ENCODE assay signal across 21 cellular contexts in the genomic region with DNA sequence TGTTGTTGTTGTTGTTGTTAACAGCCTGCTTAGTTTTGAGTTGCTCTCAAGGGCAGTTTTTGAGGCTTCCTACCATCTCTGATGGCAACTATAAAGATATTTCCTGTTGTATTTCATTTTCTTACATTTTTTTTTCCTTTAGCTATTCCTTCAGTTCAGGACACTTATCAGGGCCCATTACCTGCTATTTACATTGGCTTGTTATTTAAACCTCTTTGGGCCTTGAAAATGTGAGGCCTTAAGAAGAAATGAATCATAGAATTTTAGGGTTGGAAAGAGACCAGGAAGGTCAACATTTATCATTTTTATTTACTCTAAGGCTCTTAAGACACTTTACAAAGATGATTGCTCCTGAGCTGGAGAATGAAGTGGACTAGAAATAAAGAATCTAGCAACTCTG.
DNase-seq lines count a peak whose midpoint lies in the region; ATAC-seq and TF ChIP-seq lines count a peak whose summit lies in the region.
"Had no signal": no experiment of that assay in that cellular context is flagged by ENCODE, and none has a peak within 500 bp of the region (broad histone marks: within the 10 kb centered on the region; RNA-seq: fewer than 3 reads in every experiment).

No MANE protein-coding gene starts in this region.

- no peak overlapping the region for H3K9ac ChIP-seq in endodermal cell (ENCODE audit: extremely low read depth, low read length, poor library complexity, severe bottlenecking)

- H3K4me1 ChIP-seq in endodermal cell (ENCODE audit: control insufficient read depth, insufficient read depth, low read length) (no peaks in the 10 kb centered on the region), lung (ENCODE audit: control insufficient read depth in 2 of 2, insufficient read depth in 2 of 2, low read length in 2 of 2) (no peaks in the 10 kb centered on the region), upper lobe of right lung (no peaks in the 10 kb centered on the region)
- H3K4me1 ChIP-seq: A549 had no signal

- ATAC-seq in lung (ENCODE audit: insufficient read depth, low FRiP score), result peak; percentile 68
- peak; percentile 35 for ATAC-seq in upper lobe of right lung
- ATAC-seq in HG02642 (IDR thresholded peaks at IDR 0.05; ENCODE audit: poor library complexity, unreplicated experiment), result no peak
- ATAC-seq: A549, HCT116, HepG2 had no signal

- H3K27ac Mint-ChIP-seq in endodermal cell, result peak overlapping the region; percentile 56
- H3K27ac Mint-ChIP-seq: CD4-positive, alpha-beta T cell; HFFc6; IgD-negative memory B cell had no signal

- intact Hi-C loops in upper lobe of right lung (cut with DNase I), result no loop called here

- peaks cover 23% of the 10 kb centered on the region for H3K4me1 Mint-ChIP-seq in endodermal cell
- H3K4me1 Mint-ChIP-seq: IgD-negative memory B cell had no signal

- H3K36me3 Mint-ChIP-seq in endodermal cell (ENCODE audit: low read depth), result peaks cover 23% of the 10 kb centered on the region
- H3K36me3 Mint-ChIP-seq: IgD-negative memory B cell had no signal

- H3K4me3 Mint-ChIP-seq in endodermal cell, result no peak overlapping the region
- H3K4me3 Mint-ChIP-seq: CD4-positive, alpha-beta T cell; HFFc6; IgD-negative memory B cell had no signal

- DNase-seq in DMS53 (lab: John Stamatoyannopoulos, UW) (peak; percentile 8), DMS53 treated with DMSO at 0.1 percent for 48 hours (lab: John Stamatoyannopoulos, UW; ENCODE audit: unreplicated experiment) (no peak), endodermal cell (no peak), lung (ENCODE audit: low spot score) (no peak), upper lobe of right lung (no peak), NOMO-1 treated with dmso at 0.1 percent for 144 hours (lab: John Stamatoyannopoulos, UW; ENCODE audit: unreplicated experiment) (no peak), hepatic stellate cell (ENCODE audit: low spot score) (no peak)
- DNase-seq: AML-193; CD4-positive, alpha-beta T cell; DMS153; GF-D8; GOT3; H7; HFFc6 had no signal

- TF ChIP-seq CTCF in endodermal cell (conservative IDR thresholded peaks at IDR 0.05) (no peak), lung (IDR thresholded peaks at IDR 0.05; ENCODE audit: control extremely low read depth, extremely low read depth) (no peak), upper lobe of right lung (IDR thresholded peaks at IDR 0.05) (no peak)

- H3K9me3 ChIP-seq in endodermal cell (ENCODE audit: control insufficient read depth, low read length) (peaks cover 24% of the 10 kb centered on the region), lung (ENCODE audit: control insufficient read depth in 2 of 2, insufficient read depth in 1 of 2, low read length in 1 of 2) (peaks cover 5 to 8% of the 10 kb centered on the region in 2 donors), upper lobe of right lung (peaks cover 7% of the 10 kb centered on the region)
- H3K9me3 ChIP-seq: A549 had no signal

- H3K4me3 ChIP-seq in endodermal cell (ENCODE audit: low read length) (no peak overlapping the region), lung (no peak overlapping the region), upper lobe of right lung (no peak overlapping the region)
- H3K4me3 ChIP-seq: A549 had no signal

- peaks cover 29% of the 10 kb centered on the region for H3K9me3 Mint-ChIP-seq in endodermal cell

- H3K27ac ChIP-seq in endodermal cell (ENCODE audit: low read depth, low read length), result no peak overlapping the region
- H3K27ac ChIP-seq in lung (ENCODE audit: low read depth in 1 of 2, low read length in 1 of 2), result no peak overlapping the region
- H3K27ac ChIP-seq in upper lobe of right lung, result no peak overlapping the region
- H3K27ac ChIP-seq: 22Rv1, A549, C4-2B had no signal

- H3K36me3 ChIP-seq in endodermal cell (ENCODE audit: control insufficient read depth, insufficient read depth, low read length), result no peaks in the 10 kb centered on the region
- no peaks in the 10 kb centered on the region for H3K36me3 ChIP-seq in lung (ENCODE audit: control insufficient read depth in 2 of 2, insufficient read depth in 2 of 2, low read length in 2 of 2)
- H3K36me3 ChIP-seq in upper lobe of right lung, result no peaks in the 10 kb centered on the region

- no peaks in the 10 kb centered on the region for H3K27me3 Mint-ChIP-seq in endodermal cell (ENCODE audit: insufficient read depth)
- H3K27me3 Mint-ChIP-seq: CD4-positive, alpha-beta T cell had no signal

- H3K27me3 ChIP-seq in endodermal cell (ENCODE audit: control insufficient read depth, insufficient read depth, low read length, poor library complexity, severe bottlenecking) (no peaks in the 10 kb centered on the region), lung (ENCODE audit: control insufficient read depth, insufficient read depth) (no peaks in the 10 kb centered on the region), upper lobe of right lung (no peaks in the 10 kb centered on the region)
